In genomic region chr3:39147374-39147709, GRCh38 we compare ENCODE assay signal across 8 cellular contexts. TPM values are rescaled to one million over a fixed set of nuclear protein-coding genes. Genes with fewer than 3 reads are reported as not detected.
DNase-seq lines count a peak whose midpoint lies in the region; ATAC-seq and TF ChIP-seq lines count a peak whose summit lies in the region.

No MANE protein-coding gene starts in this region.

- no peak overlapping the region for H3K4me3 ChIP-seq in lung

- H3K27ac ChIP-seq in 22Rv1 (peak overlapping the region; percentile 96), lung (ENCODE audit: low read depth in 1 of 2, low read length in 1 of 2) (peak overlapping the region; percentile 67 to 95)

- H3K36me3 ChIP-seq in lung (ENCODE audit: control insufficient read depth in 2 of 2, insufficient read depth in 2 of 2, low read length in 2 of 2) = peaks cover 13 to 37% of the 10 kb centered on the region in 2 donors

- H3K27me3 ChIP-seq in lung (ENCODE audit: control insufficient read depth, insufficient read depth) = no peaks in the 10 kb centered on the region

- peak overlapping the region; percentile 99 for H3K27ac Mint-ChIP-seq in activated CD8-positive, alpha-beta T cell treated with anti-CD3 and anti-CD28 coated beads, Interleukin-2, amount 10 ng/mL, durations not matched to agents 7 days and 5 days

- peak; percentile 7 for ATAC-seq in GM21528 (IDR thresholded peaks at IDR 0.05; ENCODE audit: low FRiP score, unreplicated experiment)
- peak; percentile 9 for ATAC-seq in activated CD8-positive, alpha-beta T cell treated with anti-CD3 and anti-CD28 coated beads, Interleukin-2, amount 10 ng/mL, durations not matched to agents 7 days and 5 days
- ATAC-seq in lung (ENCODE audit: insufficient read depth, low FRiP score) = no peak
- ATAC-seq in GM21576 (IDR thresholded peaks at IDR 0.05; ENCODE audit: unreplicated experiment) = no peak

- CTCF ChIA-PET in activated CD8-positive, alpha-beta T cell treated with anti-CD3 and anti-CD28 coated beads, Interleukin-2, amount 10 ng/mL, durations not matched to agents 7 days and 5 days (lab: Charles Lee) = interaction anchor here (0.7 to 2.4 kb wide), 5 partner anchors 11 to 141 kb away, joined by 3 to 11 read pairs (median 3); partner anchors contain the start of genes GORASP1 and TTC21A

- peak overlapping the region; percentile 79 for H3K4me3 Mint-ChIP-seq in activated CD8-positive, alpha-beta T cell treated with anti-CD3 and anti-CD28 coated beads, Interleukin-2, amount 10 ng/mL, durations not matched to agents 7 days and 5 days

- H3K4me1 Mint-ChIP-seq in activated CD8-positive, alpha-beta T cell treated with anti-CD3 and anti-CD28 coated beads, Interleukin-2, amount 10 ng/mL, durations not matched to agents 7 days and 5 days (ENCODE audit: low read depth) = peaks cover 78% of the 10 kb centered on the region

- no peaks in the 10 kb centered on the region for H3K9me3 ChIP-seq in lung (ENCODE audit: control insufficient read depth in 2 of 2, insufficient read depth in 1 of 2, low read length in 1 of 2)

- no peaks in the 10 kb centered on the region for H3K27me3 Mint-ChIP-seq in activated CD8-positive, alpha-beta T cell treated with anti-CD3 and anti-CD28 coated beads, Interleukin-2, amount 10 ng/mL, durations not matched to agents 7 days and 5 days (ENCODE audit: low read depth)

- H3K9me3 Mint-ChIP-seq in activated CD8-positive, alpha-beta T cell treated with anti-CD3 and anti-CD28 coated beads, Interleukin-2, amount 10 ng/mL, durations not matched to agents 7 days and 5 days (ENCODE audit: insufficient read depth) = no peaks in the 10 kb centered on the region

- peaks cover 23 to 51% of the 10 kb centered on the region in 2 donors for H3K4me1 ChIP-seq in lung (ENCODE audit: control insufficient read depth in 2 of 2, insufficient read depth in 2 of 2, low read length in 2 of 2)

- no peak for TF ChIP-seq CTCF in 22Rv1 (IDR thresholded peaks at IDR 0.05)
- TF ChIP-seq CTCF in lung (IDR thresholded peaks at IDR 0.05; ENCODE audit: control extremely low read depth, extremely low read depth) = no peak

- 17 to 20% methylated on average over 5 of the region's 5 CpGs for WGBS in lung, 2 donors

- POLR2A ChIA-PET in activated CD8-positive, alpha-beta T cell treated with anti-CD3 and anti-CD28 coated beads, Interleukin-2, amount 10 ng/mL, durations not matched to agents 7 days and 5 days (lab: Charles Lee) = interaction anchor here (0.6 to 2.2 kb wide), 12 partner anchors 8 to 116 kb away, joined by 3 to 6 read pairs (median 3); partner anchors contain the start of genes GORASP1 and TTC21A

- H3K36me3 Mint-ChIP-seq in activated CD8-positive, alpha-beta T cell treated with anti-CD3 and anti-CD28 coated beads, Interleukin-2, amount 10 ng/mL, durations not matched to agents 7 days and 5 days (ENCODE audit: low read depth) = peaks cover 53% of the 10 kb centered on the region

- DNase-seq in activated CD8-positive, alpha-beta T cell treated with anti-CD3 and anti-CD28 coated beads, Interleukin-2, amount 10 ng/mL, durations not matched to agents 7 days and 5 days = no peak
- DNase-seq in lung (ENCODE audit: low spot score) = no peak
- no peak for DNase-seq in T1000 (lab: John Stamatoyannopoulos, UW)
- DNase-seq in DMS53 (lab: John Stamatoyannopoulos, UW) = no peak
- no peak for DNase-seq in occipital lobe (lab: John Stamatoyannopoulos, UW)

RNA-seq across cellular contexts. Expression of gene CSRNP1, which starts 6.0 kb away (rescaled TPM):
- 10 to 100 TPM; 15.6 to 16.0 TPM for total RNA-seq in activated CD8-positive, alpha-beta T cell treated with anti-CD3 and anti-CD28 coated beads, Interleukin-2, amount 10 ng/mL, durations not matched to agents 7 days and 5 days
- 10 to 100 TPM; 32.8 to 37.9 TPM for total RNA-seq in lung
- polyA plus RNA-seq in lung = 10 to 100 TPM; 25.2 to 97.8 TPM
- 5.9 TPM for total RNA-seq in occipital lobe

RNA-seq across cellular contexts. Expression of gene TTC21A, which starts 39.9 kb away (rescaled TPM):
- 1 to 10 TPM in 1 of 2 experiments, under 1 TPM in 1; 0.97 to 1.2 TPM for total RNA-seq in activated CD8-positive, alpha-beta T cell treated with anti-CD3 and anti-CD28 coated beads, Interleukin-2, amount 10 ng/mL, durations not matched to agents 7 days and 5 days
- total RNA-seq in lung (10 to 100 TPM; 14.2 to 30.4 TPM), occipital lobe (2.5 TPM)
- polyA plus RNA-seq in lung = 1 to 10 TPM; 6.1 to 9.2 TPM

RNA-seq across cellular contexts. Expression of gene GORASP1, which starts 39.9 kb away (rescaled TPM):
- total RNA-seq in activated CD8-positive, alpha-beta T cell treated with anti-CD3 and anti-CD28 coated beads, Interleukin-2, amount 10 ng/mL, durations not matched to agents 7 days and 5 days = 10 to 100 TPM; 10.8 to 11.0 TPM
- total RNA-seq in lung = 10 to 100 TPM; 54.8 to 71.1 TPM
- 10 to 100 TPM; 28.7 to 42.3 TPM for polyA plus RNA-seq in lung
- total RNA-seq in occipital lobe = 28.7 TPM

RNA-seq across cellular contexts. Expression of gene XIRP1, which starts 45.1 kb away (rescaled TPM):
- not detected for total RNA-seq in activated CD8-positive, alpha-beta T cell treated with anti-CD3 and anti-CD28 coated beads, Interleukin-2, amount 10 ng/mL, durations not matched to agents 7 days and 5 days
- total RNA-seq in lung (under 1 TPM; 0.37 to 0.67 TPM), occipital lobe (not detected)
- under 1 TPM; 0.08 to 0.81 TPM for polyA plus RNA-seq in lung

Comparison
In these comparisons a context has a peak if more than half of its experiments do, and no peak if none do; other contexts are left out.
1. ATAC-seq: peak in GM21528 (single experiment) and activated CD8-positive, alpha-beta T cell treated with anti-CD3 and anti-CD28 coated beads, Interleukin-2, amount 10 ng/mL, durations not matched to agents 7 days and 5 days (single experiment); none in lung (single experiment) and GM21576 (single experiment).